Comparison of ENCODE assay signal across 14 cellular contexts in the genomic region with DNA sequence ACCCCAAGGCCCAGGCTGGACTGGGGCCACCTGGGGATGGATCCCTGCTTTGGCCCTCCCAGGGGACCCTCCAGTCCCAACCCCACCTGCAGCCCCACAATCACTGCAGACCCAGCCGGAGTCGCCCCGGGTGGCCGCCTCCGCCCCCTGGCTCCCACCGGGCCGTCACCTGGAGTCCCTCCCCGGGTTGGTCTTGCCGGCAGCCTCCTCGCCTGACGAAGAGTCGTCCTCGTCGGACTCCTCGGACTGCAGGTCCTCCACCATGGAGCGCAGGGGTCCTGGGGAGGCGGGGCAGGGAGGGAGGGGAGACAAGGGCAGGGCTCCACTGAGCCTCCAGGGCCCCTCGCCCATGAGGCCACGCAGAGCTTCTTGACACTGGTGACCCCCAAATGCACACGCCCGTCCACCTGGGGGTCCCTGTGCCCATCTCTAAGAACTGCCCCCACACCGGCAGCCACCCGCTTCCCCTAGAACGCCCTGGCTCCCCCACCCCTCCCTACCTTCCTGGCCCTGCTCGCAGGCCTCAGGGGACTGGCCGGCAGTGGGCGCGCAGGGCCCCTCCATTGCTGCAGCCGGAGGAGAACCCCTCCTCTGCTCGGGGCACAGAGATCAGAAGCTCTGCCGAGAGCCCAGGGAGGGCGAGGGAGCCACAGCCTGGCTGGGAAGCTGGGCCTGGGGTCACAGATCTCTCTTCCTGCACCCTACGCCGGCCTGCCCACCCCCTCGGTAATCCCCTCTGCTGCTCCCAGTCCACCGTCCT.
DNase-seq lines count a peak whose midpoint lies in the region; ATAC-seq and TF ChIP-seq lines count a peak whose summit lies in the region.
"Had no signal": no experiment of that assay in that cellular context is flagged by ENCODE, and none has a peak within 500 bp of the region (broad histone marks: within the 10 kb centered on the region; RNA-seq: fewer than 3 reads in every experiment).

No MANE protein-coding gene starts in this region.

- TF ChIP-seq EP300 in tibial nerve (IDR thresholded peaks at IDR 0.05): no peak

- no peaks in the 10 kb centered on the region for H3K9me3 ChIP-seq in muscle layer of colon (ENCODE audit: low read length)
- no peaks in the 10 kb centered on the region for H3K9me3 ChIP-seq in tibial nerve

- intact Hi-C loops in Right ventricle myocardium inferior (cut with DNase I) (loop anchor here (10.0 kb wide), 1 partner anchor 172 kb away; no protein-coding TSS in a partner anchor), cardiac septum (cut with DNase I) (no loop called here)

- 8 to 70% methylated on average over 2 to 26 of the region's 36 CpGs for WGBS in tibial nerve, 2 donors

- TF ChIP-seq CTCF in tibial nerve (IDR thresholded peaks at IDR 0.05): no peak

- no peak overlapping the region for H3K4me3 Mint-ChIP-seq in activated T-cell treated with anti-CD3 and anti-CD28 coated beads, Interleukin-2, amount 50 U/mL, for 4 hours
- H3K4me3 Mint-ChIP-seq: CD4-positive, CD25-positive, alpha-beta regulatory T cell had no signal

- no peak overlapping the region for H3K9ac ChIP-seq in muscle layer of colon (ENCODE audit: low read length)

- no peak for TF ChIP-seq POLR2A in tibial nerve (IDR thresholded peaks at IDR 0.05)

- H3K27ac ChIP-seq in muscle layer of colon (ENCODE audit: low read depth, low read length): peak overlapping the region; percentile 35
- H3K27ac ChIP-seq in tibial nerve: peak overlapping the region in 3 of 4 donors; percentile 60 to 72 (median 71)

- DNase-seq in Right ventricle myocardium inferior (ENCODE audit: missing footprints) (peak; percentile 41), cardiac septum (ENCODE audit: low spot score) (no peak), epidermal melanocyte (ENCODE audit: insufficient read length, low spot score) (peak; percentile 9), tibial nerve (ENCODE audit: low spot score in 2 of 2) (no peak)
- no peak for DNase-seq in activated T-cell treated with anti-CD3 and anti-CD28 coated beads, Interleukin-2, amount 50 U/mL, for 4 hours
- DNase-seq in activated CD4-positive, alpha-beta T cell treated with anti-CD3 and anti-CD28 coated beads for 4 hours: no peak
- DNase-seq: activated CD8-positive, alpha-beta memory T cell treated with anti-CD3 and anti-CD28 coated beads for 24 hours; activated effector memory CD4-positive, alpha-beta T cell treated with anti-CD3 and anti-CD28 coated beads, Interleukin-2, amount 50 U/mL, for 16 hours; CD4-positive, CD25-positive, alpha-beta regulatory T cell; mammary epithelial cell; NCI-H446 treated with DMSO at 0.1 percent for 48 hours; OCI-M1 had no signal

- H3K4me3 ChIP-seq in muscle layer of colon (ENCODE audit: low read depth in 1 of 2, low read length in 2 of 2) (no peak overlapping the region), tibial nerve (no peak overlapping the region)

- ATAC-seq in Right ventricle myocardium inferior: no peak
- no peak for ATAC-seq in GM18520 (IDR thresholded peaks at IDR 0.05; ENCODE audit: unreplicated experiment)
- ATAC-seq in activated T-cell treated with anti-CD3 and anti-CD28 coated beads, Interleukin-2, amount 50 U/mL, for 4 hours: no peak

- H3K36me3 ChIP-seq in muscle layer of colon (ENCODE audit: insufficient read depth, low read length): peaks cover 5% of the 10 kb centered on the region
- peaks cover 0 to 72% (median 0%) of the 10 kb centered on the region in 3 donors for H3K36me3 ChIP-seq in tibial nerve

- H3K27me3 ChIP-seq in muscle layer of colon (ENCODE audit: control insufficient read depth in 1 of 2, insufficient read depth in 2 of 2, low read length in 2 of 2): no peaks in the 10 kb centered on the region
- no peaks in the 10 kb centered on the region for H3K27me3 ChIP-seq in tibial nerve

- peaks cover 8% of the 10 kb centered on the region for H3K36me3 Mint-ChIP-seq in activated T-cell treated with anti-CD3 and anti-CD28 coated beads, Interleukin-2, amount 50 U/mL, for 4 hours (ENCODE audit: insufficient read depth)

- H3K4me1 Mint-ChIP-seq in activated T-cell treated with anti-CD3 and anti-CD28 coated beads, Interleukin-2, amount 50 U/mL, for 4 hours (ENCODE audit: low read depth): no peaks in the 10 kb centered on the region

- H3K9me3 Mint-ChIP-seq in activated T-cell treated with anti-CD3 and anti-CD28 coated beads, Interleukin-2, amount 50 U/mL, for 4 hours: no peaks in the 10 kb centered on the region
- H3K9me3 Mint-ChIP-seq: CD4-positive, CD25-positive, alpha-beta regulatory T cell had no signal

- H3K27me3 Mint-ChIP-seq in activated T-cell treated with anti-CD3 and anti-CD28 coated beads, Interleukin-2, amount 50 U/mL, for 4 hours (ENCODE audit: low read depth): no peaks in the 10 kb centered on the region
- H3K27me3 Mint-ChIP-seq: CD4-positive, CD25-positive, alpha-beta regulatory T cell had no signal

- peaks cover 39% of the 10 kb centered on the region for H3K4me1 ChIP-seq in muscle layer of colon (ENCODE audit: insufficient read depth, low read length)
- H3K4me1 ChIP-seq in tibial nerve: peaks cover 0 to 57% (median 38%) of the 10 kb centered on the region in 4 donors

Comparison
In these comparisons a context has a peak if more than half of its experiments do, and no peak if none do; other contexts are left out.
1. DNase-seq: peak in Right ventricle myocardium inferior (single experiment) and epidermal melanocyte (single experiment); none in cardiac septum (single experiment), tibial nerve (0 of 2), activated T-cell treated with anti-CD3 and anti-CD28 coated beads, Interleukin-2, amount 50 U/mL, for 4 hours (single experiment) and activated CD4-positive, alpha-beta T cell treated with anti-CD3 and anti-CD28 coated beads for 4 hours (0 of 2).